12 cellular contexts compared by ENCODE assay signal in genomic region chr22:28116261-28116673, GRCh38.
DNase-seq lines count a peak whose midpoint lies in the region; ATAC-seq and TF ChIP-seq lines count a peak whose summit lies in the region.
"Had no signal": no experiment of that assay in that cellular context is flagged by ENCODE, and none has a peak within 500 bp of the region (broad histone marks: within the 10 kb centered on the region; RNA-seq: fewer than 3 reads in every experiment).

No MANE protein-coding gene starts in this region.

- H3K4me3 Mint-ChIP-seq in osteocyte (ENCODE audit: unreplicated experiment) = no peak overlapping the region
- H3K4me3 Mint-ChIP-seq in naive thymus-derived CD8-positive, alpha-beta T cell = no peak overlapping the region
- H3K4me3 Mint-ChIP-seq: dendritic cell treated with granulocyte-macrophage colony-stimulating factor and Interleukin-4, amounts not matched to agents 40 ng/mL and 50 ng/mL, for 4 days; natural killer cell treated with Interleukin-12 subunit alpha and Interleukin-12 subunit beta and Interleukin-15 and Interleukin-18, amount 100 ng/mL, for 72 hours had no signal

- H3K9me3 Mint-ChIP-seq in osteocyte (ENCODE audit: unreplicated experiment) = no peaks in the 10 kb centered on the region
- H3K9me3 Mint-ChIP-seq in naive thymus-derived CD8-positive, alpha-beta T cell = no peaks in the 10 kb centered on the region
- H3K9me3 Mint-ChIP-seq: dendritic cell treated with granulocyte-macrophage colony-stimulating factor and Interleukin-4, amounts not matched to agents 40 ng/mL and 50 ng/mL, for 4 days; natural killer cell treated with Interleukin-12 subunit alpha and Interleukin-12 subunit beta and Interleukin-15 and Interleukin-18, amount 100 ng/mL, for 72 hours had no signal

- no peaks in the 10 kb centered on the region for H3K36me3 Mint-ChIP-seq in osteocyte (ENCODE audit: unreplicated experiment)
- H3K36me3 Mint-ChIP-seq in naive thymus-derived CD8-positive, alpha-beta T cell = no peaks in the 10 kb centered on the region
- H3K36me3 Mint-ChIP-seq: natural killer cell treated with Interleukin-12 subunit alpha and Interleukin-12 subunit beta and Interleukin-15 and Interleukin-18, amount 100 ng/mL, for 72 hours had no signal

- TF ChIP-seq CTCF in RWPE1 (conservative IDR thresholded peaks at IDR 0.05; ENCODE audit: low read depth) (no peak), fibroblast of the aortic adventitia (IDR thresholded peaks at IDR 0.05; ENCODE audit: insufficient read depth, low read length) (no peak), osteocyte (IDR thresholded peaks at IDR 0.05) (no peak), A673 (conservative IDR thresholded peaks at IDR 0.05; ENCODE audit: low read depth, low read length) (no peak)

- H3K4me1 Mint-ChIP-seq in osteocyte (ENCODE audit: unreplicated experiment) = peaks cover 48% of the 10 kb centered on the region
- no peaks in the 10 kb centered on the region for H3K4me1 Mint-ChIP-seq in naive thymus-derived CD8-positive, alpha-beta T cell

- peak overlapping the region; percentile 83 for H3K27ac ChIP-seq in RWPE1
- H3K27ac ChIP-seq in A673 (ENCODE audit: low read depth, low read length, poor library complexity, severe bottlenecking) = no peak overlapping the region

- H3K27ac Mint-ChIP-seq in osteocyte (ENCODE audit: unreplicated experiment) = peak overlapping the region; percentile 76
- H3K27ac Mint-ChIP-seq in naive thymus-derived CD8-positive, alpha-beta T cell = no peak overlapping the region
- H3K27ac Mint-ChIP-seq: dendritic cell treated with granulocyte-macrophage colony-stimulating factor and Interleukin-4, amounts not matched to agents 40 ng/mL and 50 ng/mL, for 4 days; natural killer cell treated with Interleukin-12 subunit alpha and Interleukin-12 subunit beta and Interleukin-15 and Interleukin-18, amount 100 ng/mL, for 72 hours had no signal

- DNase-seq in Ammon's horn (ENCODE audit: low spot score) (peak; percentile 15), RWPE1 (ENCODE audit: low spot score) (peak; percentile 71), fibroblast of the aortic adventitia (ENCODE audit: low read depth) (peak; percentile 95), osteocyte (ENCODE audit: extremely low spot score, unreplicated experiment) (no peak), A673 (ENCODE audit: low spot score) (no peak)
- DNase-seq in naive thymus-derived CD8-positive, alpha-beta T cell = no peak
- DNase-seq: activated CD4-positive, alpha-beta T cell treated with anti-CD3 and anti-CD28 coated beads, Interleukin-2, amount 50 U/mL, for 1 hour; NK-92 treated with Interleukin-12 subunit alpha and Interleukin-12 subunit beta, amount 100 ng/mL, for 24 hours had no signal

- H3K4me1 ChIP-seq in A673 (ENCODE audit: insufficient read depth, low read length, poor library complexity, severe bottlenecking) = peaks cover 33% of the 10 kb centered on the region

- H3K27me3 ChIP-seq in A673 (replicated peaks; ENCODE audit: insufficient read depth, low read depth, low read length, poor library complexity) = no peaks in the 10 kb centered on the region

- no peak overlapping the region for H3K4me3 ChIP-seq in fibroblast of the aortic adventitia (ENCODE audit: low read depth, low read length)
- H3K4me3 ChIP-seq in A673 (ENCODE audit: low read depth, low read length, poor library complexity, severe bottlenecking) = no peak overlapping the region

- CTCF ChIA-PET in RWPE1 (lab: Yijun Ruan, JAX) (interaction anchor here (1.0 kb wide), 1 partner anchor 9 kb away, joined by 3 read pairs; no protein-coding TSS in a partner anchor), A673 (lab: Charles Lee) (no interaction called here)

- H3K9me3 ChIP-seq in A673 (ENCODE audit: low read depth, low read length, poor library complexity, severe bottlenecking) = no peaks in the 10 kb centered on the region

- intact Hi-C loops in A673 (cut with micrococcal nuclease; ENCODE audit: unreplicated experiment) = no loop called here

- H3K27me3 Mint-ChIP-seq in osteocyte (ENCODE audit: unreplicated experiment) = no peaks in the 10 kb centered on the region
- H3K27me3 Mint-ChIP-seq in naive thymus-derived CD8-positive, alpha-beta T cell = no peaks in the 10 kb centered on the region
- H3K27me3 Mint-ChIP-seq: dendritic cell treated with granulocyte-macrophage colony-stimulating factor and Interleukin-4, amounts not matched to agents 40 ng/mL and 50 ng/mL, for 4 days had no signal

- ATAC-seq in GM21515 (IDR thresholded peaks at IDR 0.05; ENCODE audit: unreplicated experiment) = no peak
- ATAC-seq in GM21723 (IDR thresholded peaks at IDR 0.05; ENCODE audit: unreplicated experiment) = no peak
- no peak for ATAC-seq in naive thymus-derived CD8-positive, alpha-beta T cell
- ATAC-seq: natural killer cell treated with Interleukin-12 subunit alpha and Interleukin-12 subunit beta and Interleukin-15 and Interleukin-18, amount 100 ng/mL, for 72 hours had no signal

- H3K36me3 ChIP-seq in A673 (ENCODE audit: insufficient read depth, low read length, poor library complexity, severe bottlenecking) = no peaks in the 10 kb centered on the region

- BruUV-seq in A673 (replicated peaks; lab: Mats Ljungman, UMichigan) = no TSS peak

- POLR2A ChIA-PET in RWPE1 (lab: Yijun Ruan, JAX; ENCODE audit: low non-redundant PET) = no interaction called here
- POLR2A ChIA-PET in A673 (lab: Charles Lee; ENCODE audit: low non-redundant PET) = no interaction called here
- POLR2A ChIA-PET in naive thymus-derived CD8-positive, alpha-beta T cell (lab: Charles Lee) = no interaction called here

Comparison
In these comparisons a context has a peak if more than half of its experiments do, and no peak if none do; other contexts are left out.
1. DNase-seq: peak in Ammon's horn (single experiment), RWPE1 (single experiment) and fibroblast of the aortic adventitia (single experiment); none in osteocyte (single experiment), A673 (single experiment) and naive thymus-derived CD8-positive, alpha-beta T cell (0 of 10).